In genomic region chr14:58488550-58488949, GRCh38 we compare ENCODE assay signal across 10 cellular contexts.
DNase-seq lines count a peak whose midpoint lies in the region; ATAC-seq, FAIRE-seq and TF ChIP-seq lines count a peak whose summit lies in the region.
"Had no signal": no experiment of that assay in that cellular context is flagged by ENCODE, and none has a peak within 500 bp of the region (broad histone marks: within the 10 kb centered on the region; RNA-seq: fewer than 3 reads in every experiment).

No MANE protein-coding gene starts in this region.

- DNase-seq in AG08396 (ENCODE audit: low spot score): peak; percentile 19
- peak; percentile 30 for DNase-seq in NOMO-1 treated with DMSO at 0.1 percent for 48 hours (lab: John Stamatoyannopoulos, UW; ENCODE audit: unreplicated experiment)
- no peak for DNase-seq in epithelial cell of prostate (ENCODE audit: low read depth, low spot score)
- no peak for DNase-seq in sigmoid colon
- no peak for DNase-seq in dorsolateral prefrontal cortex
- no peak for DNase-seq in frontal cortex (ENCODE audit: low spot score in 2 of 2)
- DNase-seq: GF-D8, NCI-H1694 treated with DMSO at 0.1 percent for 48 hours had no signal

- no peaks in the 10 kb centered on the region for H3K4me1 ChIP-seq in sigmoid colon

- no peak for TF ChIP-seq CTCF in sigmoid colon (IDR thresholded peaks at IDR 0.05)
- no peak for TF ChIP-seq CTCF in dorsolateral prefrontal cortex (IDR thresholded peaks at IDR 0.05 in 54 of 56, conservative IDR thresholded peaks at IDR 0.05 in 2 of 56; ENCODE audit: low read depth in 1 of 56, partially characterized antibody in 56 of 56)

- TF ChIP-seq EP300 in sigmoid colon (IDR thresholded peaks at IDR 0.05): no peak

- H3K4me3 ChIP-seq in sigmoid colon (no peak overlapping the region), dorsolateral prefrontal cortex (no peak overlapping the region)

- H3K27me3 ChIP-seq in sigmoid colon (no peaks in the 10 kb centered on the region), dorsolateral prefrontal cortex (no peaks in the 10 kb centered on the region)

- ATAC-seq in GM18505 (IDR thresholded peaks at IDR 0.05; ENCODE audit: unreplicated experiment) (peak; percentile 65), HG03439 (IDR thresholded peaks at IDR 0.05; ENCODE audit: unreplicated experiment) (no peak)

- intact Hi-C loops in sigmoid colon (cut with DNase I) (no loop called here), dorsolateral prefrontal cortex (cut with DNase I) (no loop called here)

- no peak for FAIRE-seq in frontal cortex (lab: Jason Lieb, UNC)

- 64 to 84% methylated on average over 1 of the region's 1 CpG for WGBS in sigmoid colon, 2 donors

- peaks cover 3 to 66% (median 13%) of the 10 kb centered on the region in 4 donors for H3K36me3 ChIP-seq in sigmoid colon

- H3K27ac ChIP-seq in epithelial cell of prostate: peak overlapping the region; percentile 1
- H3K27ac ChIP-seq in sigmoid colon: no peak overlapping the region
- no peak overlapping the region for H3K27ac ChIP-seq in dorsolateral prefrontal cortex

- no peaks in the 10 kb centered on the region for H3K9me3 ChIP-seq in sigmoid colon

- TF ChIP-seq POLR2A in GM18505 (IDR thresholded peaks at IDR 0.05; ENCODE audit: borderline replicate concordance, extremely low read depth, insufficient read depth, insufficient read length): no peak
- TF ChIP-seq POLR2A in sigmoid colon (IDR thresholded peaks at IDR 0.05): no peak

Comparison
In these comparisons a context has a peak if more than half of its experiments do, and no peak if none do; other contexts are left out.
1. DNase-seq: peak in AG08396 (single experiment) and NOMO-1 treated with DMSO at 0.1 percent for 48 hours (single experiment); none in epithelial cell of prostate (single experiment), sigmoid colon (single experiment), dorsolateral prefrontal cortex (0 of 10) and frontal cortex (0 of 2).